ENCODE assay signal across 8 cellular contexts in the genomic region with DNA sequence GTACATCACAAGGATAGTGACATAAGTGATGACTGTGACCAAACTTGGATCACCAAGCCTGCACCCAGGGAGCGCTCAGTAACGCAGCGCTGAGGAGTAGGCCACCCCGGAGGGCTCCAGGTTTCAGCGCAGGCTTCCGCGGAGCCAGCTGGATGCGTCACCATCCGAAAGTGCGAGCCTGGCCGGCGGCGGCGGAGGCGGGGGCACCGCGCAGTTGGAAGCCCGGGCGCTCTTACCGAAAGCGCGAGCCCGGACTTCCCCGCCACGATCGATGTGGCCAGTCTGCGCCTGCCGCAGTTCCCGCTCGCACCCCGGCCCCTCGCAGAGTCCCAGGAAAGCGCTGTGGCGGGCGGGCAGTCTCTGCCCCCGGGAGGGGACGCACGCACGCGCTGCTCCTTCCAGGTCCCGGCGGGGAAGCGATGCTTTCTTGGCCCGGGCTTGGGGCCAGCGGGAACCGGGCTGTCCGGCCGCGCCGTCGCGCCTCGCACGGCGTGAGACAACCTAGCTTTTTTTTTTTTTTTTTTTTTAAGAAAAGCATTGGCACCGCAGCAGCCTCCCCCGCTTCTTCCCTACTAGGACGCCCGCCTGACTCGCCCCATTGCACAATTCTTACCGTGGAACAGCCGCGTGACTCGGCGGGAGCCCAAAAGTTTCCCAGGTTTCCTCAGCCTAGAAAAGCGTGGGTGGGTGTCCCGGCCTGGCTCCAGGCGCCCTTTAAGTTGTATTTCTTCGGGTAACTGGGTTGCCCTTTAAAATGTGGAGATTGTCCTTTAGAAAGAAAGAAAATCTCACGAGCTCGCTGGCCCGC. TPM values are rescaled to one million over a fixed set of nuclear protein-coding genes. Genes with fewer than 3 reads are reported as not detected.
A peak's percentile ranks its signal among the peaks of the same experiment; 100 is the strongest.
DNase-seq lines count a peak whose midpoint lies in the region; ATAC-seq, FAIRE-seq and TF ChIP-seq lines count a peak whose summit lies in the region.

No MANE protein-coding gene starts in this region.

- H3K27ac Mint-ChIP-seq in activated CD8-positive, alpha-beta T cell treated with anti-CD3 and anti-CD28 coated beads, Interleukin-2, amount 10 ng/mL, durations not matched to agents 7 days and 5 days = peak overlapping the region; percentile 54

- H3K4me3 ChIP-seq in MG63 = peak overlapping the region; percentile 64
- H3K4me3 ChIP-seq in ectodermal cell (ENCODE audit: insufficient read depth, low read depth, low read length) = peak overlapping the region; percentile 44
- H3K4me3 ChIP-seq in lower lobe of right lung = peak overlapping the region; percentile 68

- DNase-seq in Daoy (ENCODE audit: low read depth) (peak; percentile 90), H54 (ENCODE audit: insufficient read length, low spot score) (peak; percentile 80), MG63 (peak; percentile 85), lower lobe of right lung (peak; percentile 89), NCI-H2171 treated with DMSO at 0.1 percent for 48 hours (lab: John Stamatoyannopoulos, UW) (no peak)
- peak; percentile 75 for DNase-seq in activated CD8-positive, alpha-beta T cell treated with anti-CD3 and anti-CD28 coated beads, Interleukin-2, amount 10 ng/mL, durations not matched to agents 7 days and 5 days
- peak; percentile 57 to 66 for DNase-seq in stimulated activated CD4-positive, alpha-beta T cell treated with anti-CD3 and anti-CD28 coated beads, Interleukin-4, amount 100 ng/mL, for 4 hours

- H3K36me3 ChIP-seq in MG63 (no peaks in the 10 kb centered on the region), ectodermal cell (ENCODE audit: control insufficient read depth, insufficient read depth, low read length) (no peaks in the 10 kb centered on the region), lower lobe of right lung (no peaks in the 10 kb centered on the region)

- TF ChIP-seq POLR2A in H54 (IDR thresholded peaks at IDR 0.05; ENCODE audit: low read depth, low read length) = no peak

- no peaks in the 10 kb centered on the region for H3K9me3 Mint-ChIP-seq in activated CD8-positive, alpha-beta T cell treated with anti-CD3 and anti-CD28 coated beads, Interleukin-2, amount 10 ng/mL, durations not matched to agents 7 days and 5 days (ENCODE audit: insufficient read depth)

- no peaks in the 10 kb centered on the region for H3K27me3 ChIP-seq in MG63
- peaks cover 57% of the 10 kb centered on the region for H3K27me3 ChIP-seq in ectodermal cell (ENCODE audit: control insufficient read depth, insufficient read depth, low read length, poor library complexity, severe bottlenecking)
- H3K27me3 ChIP-seq in lower lobe of right lung (ENCODE audit: low read depth) = no peaks in the 10 kb centered on the region

- H3K9me3 ChIP-seq in MG63 (no peaks in the 10 kb centered on the region), ectodermal cell (ENCODE audit: control insufficient read depth, low read length) (no peaks in the 10 kb centered on the region), lower lobe of right lung (no peaks in the 10 kb centered on the region)

- CTCF ChIA-PET in activated CD8-positive, alpha-beta T cell treated with anti-CD3 and anti-CD28 coated beads, Interleukin-2, amount 10 ng/mL, durations not matched to agents 7 days and 5 days (lab: Charles Lee) = interaction anchor here (1.2 to 2.8 kb wide), 3 partner anchors 9 to 72 kb away, joined by 3 to 9 read pairs (median 5); no protein-coding TSS in a partner anchor

- peaks cover 34% of the 10 kb centered on the region for H3K4me1 Mint-ChIP-seq in activated CD8-positive, alpha-beta T cell treated with anti-CD3 and anti-CD28 coated beads, Interleukin-2, amount 10 ng/mL, durations not matched to agents 7 days and 5 days (ENCODE audit: low read depth)

- POLR2A ChIA-PET in activated CD8-positive, alpha-beta T cell treated with anti-CD3 and anti-CD28 coated beads, Interleukin-2, amount 10 ng/mL, durations not matched to agents 7 days and 5 days (lab: Charles Lee) = interaction anchor here (1.0 to 1.8 kb wide), 3 partner anchors 9 to 37 kb away, joined by 3 to 8 read pairs (median 4); a partner anchor contains a TSS

- peak; percentile 87 for ATAC-seq in activated CD8-positive, alpha-beta T cell treated with anti-CD3 and anti-CD28 coated beads, Interleukin-2, amount 10 ng/mL, durations not matched to agents 7 days and 5 days
- peak; percentile 95 to 96 for ATAC-seq in lower lobe of right lung

- 1% methylated on average over 72 of the region's 72 CpGs for WGBS in ectodermal cell, 2 experiments

- peak overlapping the region; percentile 74 for H3K4me3 Mint-ChIP-seq in activated CD8-positive, alpha-beta T cell treated with anti-CD3 and anti-CD28 coated beads, Interleukin-2, amount 10 ng/mL, durations not matched to agents 7 days and 5 days

- peaks cover 17% of the 10 kb centered on the region for H3K27me3 Mint-ChIP-seq in activated CD8-positive, alpha-beta T cell treated with anti-CD3 and anti-CD28 coated beads, Interleukin-2, amount 10 ng/mL, durations not matched to agents 7 days and 5 days (ENCODE audit: low read depth)

- peaks cover 10% of the 10 kb centered on the region for H3K36me3 Mint-ChIP-seq in activated CD8-positive, alpha-beta T cell treated with anti-CD3 and anti-CD28 coated beads, Interleukin-2, amount 10 ng/mL, durations not matched to agents 7 days and 5 days (ENCODE audit: low read depth)

- intact Hi-C loops in lower lobe of right lung (cut with DNase I) = no loop called here

- H3K4me1 ChIP-seq in ectodermal cell (ENCODE audit: control insufficient read depth, insufficient read depth, low read length) = no peaks in the 10 kb centered on the region
- peaks cover 32% of the 10 kb centered on the region for H3K4me1 ChIP-seq in lower lobe of right lung

- peak; percentile 20 for FAIRE-seq in H54 (lab: Jason Lieb, UNC)

- no peak overlapping the region for H3K27ac ChIP-seq in ectodermal cell (ENCODE audit: insufficient read depth, low read depth, low read length, poor library complexity, severe bottlenecking)
- peak overlapping the region; percentile 96 for H3K27ac ChIP-seq in lower lobe of right lung

- TF ChIP-seq CTCF in lower lobe of right lung (IDR thresholded peaks at IDR 0.05) = no peak

RNA-seq across cellular contexts. Expression of a gene that starts 36.4 kb away (rescaled TPM):
- total RNA-seq in Daoy (2014; rRNA removed; shearing (Covaris generic)) = 70.3 and 115 TPM in 2 replicates
- total RNA-seq in MG63 (2014; rRNA removed; shearing (Covaris generic); ENCODE audit: low replicate concordance) = 58.9 and 61.9 TPM in 2 replicates
- 100 to 1,000 TPM; 156 to 159 TPM for total RNA-seq in activated CD8-positive, alpha-beta T cell treated with anti-CD3 and anti-CD28 coated beads, Interleukin-2, amount 10 ng/mL, durations not matched to agents 7 days and 5 days
- polyA plus RNA-seq in ectodermal cell (2013, experiment 1 of 4) = 9.0 TPM
- 7.9 TPM for polyA plus RNA-seq in ectodermal cell (2013, experiment 2 of 4)
- polyA plus RNA-seq in ectodermal cell (2013, experiment 3 of 4) = 8.6 TPM
- 8.7 TPM for polyA plus RNA-seq in ectodermal cell (2013, experiment 4 of 4)
- 156 TPM for total RNA-seq in lower lobe of right lung
